ENCODE assay signal across 37 cellular contexts in genomic region chr18:73733376-73733775, GRCh38.
"Had no signal": no experiment of that assay in that cellular context is flagged by ENCODE, and none has a peak within 500 bp of the region (broad histone marks: within the 10 kb centered on the region; RNA-seq: fewer than 3 reads in every experiment).

No MANE protein-coding gene starts in this region.

- H3K4me3 Mint-ChIP-seq: activated CD4-positive, alpha-beta memory T cell treated with anti-CD3 and anti-CD28 coated beads, Interleukin-2, amount 10 ng/mL, durations not matched to agents 7 days and 5 days; activated CD4-positive, alpha-beta T cell treated with anti-CD3 and anti-CD28 coated beads for 36 hours; activated CD4-positive, alpha-beta T cell treated with anti-CD3 and anti-CD28 coated beads, Interleukin-2, amount 10 ng/mL, durations not matched to agents 7 days and 5 days; activated CD8-positive, alpha-beta memory T cell treated with anti-CD3 and anti-CD28 coated beads, Interleukin-2, amount 10 ng/mL, durations not matched to agents 7 days and 5 days; activated CD8-positive, alpha-beta T cell treated with anti-CD3 and anti-CD28 coated beads, Interleukin-2, amount 10 ng/mL, durations not matched to agents 7 days and 5 days; activated naive CD4-positive, alpha-beta T cell treated with anti-CD3 and anti-CD28 coated beads, Interleukin-2, amount 10 ng/mL, durations not matched to agents 7 days and 5 days; activated naive CD4-positive, alpha-beta T cell treated with anti-CD3 and anti-CD28 coated beads, Interleukin-2, amount 50 U/mL, for 24 hours; activated naive CD8-positive, alpha-beta T cell; activated naive CD8-positive, alpha-beta T cell treated with anti-CD3 and anti-CD28 coated beads, Interleukin-2, amount 10 ng/mL, durations not matched to agents 7 days and 5 days; activated naive CD8-positive, alpha-beta T cell treated with anti-CD3 and anti-CD28 coated beads, Interleukin-2, amount 50 U/mL, for 24 hours; activated T-cell treated with anti-CD3 and anti-CD28 coated beads, Interleukin-2, amount 50 U/mL, for 24 hours; central memory CD8-positive, alpha-beta T cell; T-helper 1 cell treated with Interleukin-12 subunit alpha and Interleukin-12 subunit beta and Interleukin-4 antibody, amounts not matched to agents 30 μg/mL and 1 μg/mL, for 36 hours; T-helper 2 cell treated with Interferon-gamma antibody and Interleukin-4, amounts not matched to agents 5 μg/mL and 100 μg/mL, for 36 hours; WTC11 had no signal

- H3K4me1 ChIP-seq: body of pancreas, breast epithelium, colonic mucosa had no signal

- H3K4me1 Mint-ChIP-seq: activated CD4-positive, alpha-beta memory T cell treated with anti-CD3 and anti-CD28 coated beads, Interleukin-2, amount 10 ng/mL, durations not matched to agents 7 days and 5 days; activated CD4-positive, alpha-beta T cell treated with anti-CD3 and anti-CD28 coated beads for 36 hours; activated CD4-positive, alpha-beta T cell treated with anti-CD3 and anti-CD28 coated beads, Interleukin-2, amount 10 ng/mL, durations not matched to agents 7 days and 5 days; activated CD8-positive, alpha-beta memory T cell treated with anti-CD3 and anti-CD28 coated beads, Interleukin-2, amount 10 ng/mL, durations not matched to agents 7 days and 5 days; activated naive CD4-positive, alpha-beta T cell treated with anti-CD3 and anti-CD28 coated beads, Interleukin-2, amount 10 ng/mL, durations not matched to agents 7 days and 5 days; activated naive CD4-positive, alpha-beta T cell treated with anti-CD3 and anti-CD28 coated beads, Interleukin-2, amount 50 U/mL, for 24 hours; activated naive CD8-positive, alpha-beta T cell treated with anti-CD3 and anti-CD28 coated beads, Interleukin-2, amount 10 ng/mL, durations not matched to agents 7 days and 5 days; activated naive CD8-positive, alpha-beta T cell treated with anti-CD3 and anti-CD28 coated beads, Interleukin-2, amount 50 U/mL, for 24 hours; central memory CD8-positive, alpha-beta T cell had no signal

- H3K4me3 ChIP-seq: body of pancreas, breast epithelium, cardiac muscle cell, colonic mucosa had no signal

- H3K9me3 Mint-ChIP-seq: activated CD4-positive, alpha-beta T cell treated with anti-CD3 and anti-CD28 coated beads, Interleukin-2, amount 10 ng/mL, durations not matched to agents 7 days and 5 days; activated T-cell treated with anti-CD3 and anti-CD28 coated beads, Interleukin-2, amount 50 U/mL, for 24 hours had no signal

- H3K36me3 ChIP-seq: brain microvascular endothelial cell, breast epithelium, cardiac muscle cell, colonic mucosa, WERI-Rb-1 had no signal

- DNase-seq: activated CD4-positive, alpha-beta memory T cell treated with anti-CD3 and anti-CD28 coated beads, Interleukin-2, amount 10 ng/mL, durations not matched to agents 7 days and 5 days; activated CD4-positive, alpha-beta T cell treated with anti-CD3 and anti-CD28 coated beads for 1 hour; activated CD4-positive, alpha-beta T cell treated with anti-CD3 and anti-CD28 coated beads for 36 hours; activated CD4-positive, alpha-beta T cell treated with anti-CD3 and anti-CD28 coated beads for 48 hours; activated CD4-positive, alpha-beta T cell treated with anti-CD3 and anti-CD28 coated beads, Interleukin-2, amount 10 ng/mL, durations not matched to agents 7 days and 5 days; activated CD4-positive, alpha-beta T cell treated with anti-CD3 and anti-CD28 coated beads, Interleukin-2, amount 50 U/mL, for 48 hours; activated CD4-positive, CD25-positive, alpha-beta regulatory T cell; activated CD8-positive, alpha-beta memory T cell treated with anti-CD3 and anti-CD28 coated beads for 24 hours; activated CD8-positive, alpha-beta memory T cell treated with anti-CD3 and anti-CD28 coated beads, Interleukin-2, amount 10 ng/mL, durations not matched to agents 7 days and 5 days; activated CD8-positive, alpha-beta memory T cell treated with anti-CD3 and anti-CD28 coated beads, Interleukin-2, amount 50 U/mL, for 48 hours; activated CD8-positive, alpha-beta T cell treated with anti-CD3 and anti-CD28 coated beads, Interleukin-2, amount 10 ng/mL, durations not matched to agents 7 days and 5 days; activated effector memory CD4-positive, alpha-beta T cell treated with Interleukin-2 at 50 U/mL for 16 hours; activated gamma-delta T cell; activated naive CD4-positive, alpha-beta T cell treated with anti-CD3 and anti-CD28 coated beads, Interleukin-2, amount 10 ng/mL, durations not matched to agents 7 days and 5 days; activated naive CD4-positive, alpha-beta T cell treated with Interleukin-2 at 50 U/mL for 16 hours; activated naive CD8-positive, alpha-beta T cell treated with anti-CD3 and anti-CD28 coated beads, Interleukin-2, amount 10 ng/mL, durations not matched to agents 7 days and 5 days; activated naive CD8-positive, alpha-beta T cell treated with anti-CD3 and anti-CD28 coated beads, Interleukin-2, amount 50 U/mL, for 24 hours; activated T-cell treated with anti-CD3 and anti-CD28 coated beads, Interleukin-2, amount 50 U/mL, for 24 hours; activated T-cell treated with anti-CD3 and anti-CD28 coated beads, Interleukin-2, amount 50 U/mL, for 48 hours; aorta; body of pancreas; brain microvascular endothelial cell; cerebellar nuclear complex; colonic mucosa; T-helper 2 cell; T-helper 9 cell; WERI-Rb-1 had no signal

- H3K36me3 Mint-ChIP-seq: activated CD8-positive, alpha-beta memory T cell treated with anti-CD3 and anti-CD28 coated beads, Interleukin-2, amount 10 ng/mL, durations not matched to agents 7 days and 5 days; activated naive CD4-positive, alpha-beta T cell treated with anti-CD3 and anti-CD28 coated beads, Interleukin-2, amount 10 ng/mL, durations not matched to agents 7 days and 5 days; activated naive CD8-positive, alpha-beta T cell; activated naive CD8-positive, alpha-beta T cell treated with anti-CD3 and anti-CD28 coated beads, Interleukin-2, amount 10 ng/mL, durations not matched to agents 7 days and 5 days had no signal

- H3K27me3 Mint-ChIP-seq: activated CD4-positive, alpha-beta memory T cell treated with anti-CD3 and anti-CD28 coated beads, Interleukin-2, amount 10 ng/mL, durations not matched to agents 7 days and 5 days; activated CD4-positive, alpha-beta T cell treated with anti-CD3 and anti-CD28 coated beads for 36 hours; activated CD4-positive, alpha-beta T cell treated with anti-CD3 and anti-CD28 coated beads, Interleukin-2, amount 10 ng/mL, durations not matched to agents 7 days and 5 days; activated CD8-positive, alpha-beta memory T cell treated with anti-CD3 and anti-CD28 coated beads, Interleukin-2, amount 10 ng/mL, durations not matched to agents 7 days and 5 days; activated naive CD4-positive, alpha-beta T cell treated with anti-CD3 and anti-CD28 coated beads, Interleukin-2, amount 10 ng/mL, durations not matched to agents 7 days and 5 days; activated naive CD4-positive, alpha-beta T cell treated with anti-CD3 and anti-CD28 coated beads, Interleukin-2, amount 50 U/mL, for 24 hours; activated naive CD8-positive, alpha-beta T cell; activated naive CD8-positive, alpha-beta T cell treated with anti-CD3 and anti-CD28 coated beads, Interleukin-2, amount 10 ng/mL, durations not matched to agents 7 days and 5 days; activated naive CD8-positive, alpha-beta T cell treated with anti-CD3 and anti-CD28 coated beads, Interleukin-2, amount 50 U/mL, for 24 hours; activated T-cell treated with anti-CD3 and anti-CD28 coated beads, Interleukin-2, amount 50 U/mL, for 24 hours; central memory CD8-positive, alpha-beta T cell had no signal

- H3K27ac Mint-ChIP-seq: activated CD4-positive, alpha-beta memory T cell treated with anti-CD3 and anti-CD28 coated beads, Interleukin-2, amount 10 ng/mL, durations not matched to agents 7 days and 5 days; activated CD4-positive, alpha-beta T cell treated with anti-CD3 and anti-CD28 coated beads for 36 hours; activated CD4-positive, alpha-beta T cell treated with anti-CD3 and anti-CD28 coated beads, Interleukin-2, amount 10 ng/mL, durations not matched to agents 7 days and 5 days; activated CD8-positive, alpha-beta memory T cell treated with anti-CD3 and anti-CD28 coated beads, Interleukin-2, amount 10 ng/mL, durations not matched to agents 7 days and 5 days; activated CD8-positive, alpha-beta T cell treated with anti-CD3 and anti-CD28 coated beads, Interleukin-2, amount 10 ng/mL, durations not matched to agents 7 days and 5 days; activated naive CD4-positive, alpha-beta T cell treated with anti-CD3 and anti-CD28 coated beads, Interleukin-2, amount 10 ng/mL, durations not matched to agents 7 days and 5 days; activated naive CD4-positive, alpha-beta T cell treated with anti-CD3 and anti-CD28 coated beads, Interleukin-2, amount 50 U/mL, for 24 hours; activated naive CD8-positive, alpha-beta T cell; activated naive CD8-positive, alpha-beta T cell treated with anti-CD3 and anti-CD28 coated beads, Interleukin-2, amount 10 ng/mL, durations not matched to agents 7 days and 5 days; activated naive CD8-positive, alpha-beta T cell treated with anti-CD3 and anti-CD28 coated beads, Interleukin-2, amount 50 U/mL, for 24 hours; activated T-cell treated with anti-CD3 and anti-CD28 coated beads, Interleukin-2, amount 50 U/mL, for 24 hours; activated T-helper 2 cell treated with anti-CD3 and anti-CD28 coated beads, Interferon-gamma antibody, Interleukin-2, Interleukin-4, amounts not matched to agents 10 μg/mL and 5 μg/mL and 100 μg/mL, durations not matched to agents 14 hours and 24 hours and 36 hours; T-helper 1 cell treated with Interleukin-12 subunit alpha and Interleukin-12 subunit beta and Interleukin-4 antibody, amounts not matched to agents 30 μg/mL and 1 μg/mL, for 36 hours; T-helper 2 cell treated with Interferon-gamma antibody and Interleukin-4, amounts not matched to agents 5 μg/mL and 100 μg/mL, for 36 hours; WTC11 had no signal

- ATAC-seq: activated CD4-positive, alpha-beta T cell treated with anti-CD3 and anti-CD28 coated beads for 36 hours; activated CD4-positive, CD25-positive, alpha-beta regulatory T cell treated with anti-CD3 and anti-CD28 coated beads, Interleukin-2, amount 50 U/mL, for 24 hours; activated CD8-positive, alpha-beta memory T cell treated with anti-CD3 and anti-CD28 coated beads, Interleukin-2, amount 10 ng/mL, durations not matched to agents 7 days and 5 days; activated CD8-positive, alpha-beta T cell treated with anti-CD3 and anti-CD28 coated beads, Interleukin-2, amount 10 ng/mL, durations not matched to agents 7 days and 5 days; activated naive CD8-positive, alpha-beta T cell treated with anti-CD3 and anti-CD28 coated beads, Interleukin-2, amount 50 U/mL, for 24 hours; body of pancreas; WTC11 had no signal

- H3K27ac ChIP-seq: body of pancreas, brain microvascular endothelial cell, breast epithelium, cardiac muscle cell, colonic mucosa, WERI-Rb-1 had no signal

- H3K27me3 ChIP-seq: body of pancreas, brain microvascular endothelial cell, breast epithelium, cardiac muscle cell, colonic mucosa had no signal
